9 cellular contexts compared by ENCODE assay signal in the genomic region with DNA sequence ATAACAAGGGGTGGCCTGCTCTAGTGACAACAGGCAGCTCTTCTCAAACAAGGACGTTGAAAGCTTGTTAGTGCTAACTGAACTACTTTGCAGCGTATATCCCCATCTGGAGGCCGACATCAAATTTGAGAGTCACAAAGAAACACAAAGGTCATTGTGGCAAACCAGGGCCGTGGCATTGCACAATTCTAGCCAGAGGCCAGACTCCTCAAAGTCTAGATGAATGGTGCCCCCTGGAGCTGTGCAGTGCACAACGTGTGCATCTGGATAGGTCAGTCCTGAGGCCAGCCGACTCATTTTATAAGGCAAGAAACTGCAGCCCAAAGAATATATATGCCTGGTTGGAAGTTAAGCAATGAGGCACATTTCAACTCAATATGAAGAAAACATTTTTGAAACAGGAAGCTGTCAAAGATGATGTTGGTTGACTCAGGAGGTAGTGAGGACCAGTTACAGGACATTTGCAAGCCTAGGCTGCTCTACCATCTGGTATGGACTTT.
DNase-seq lines count a peak whose midpoint lies in the region; ATAC-seq and TF ChIP-seq lines count a peak whose summit lies in the region.
"Had no signal": no experiment of that assay in that cellular context is flagged by ENCODE, and none has a peak within 500 bp of the region (broad histone marks: within the 10 kb centered on the region; RNA-seq: fewer than 3 reads in every experiment).

No MANE protein-coding gene starts in this region.

- H3K18ac ChIP-seq in mesenchymal stem cell (ENCODE audit: low read depth in 1 of 2, low read length in 2 of 2), result peak overlapping the region in 1 of 2 experiments; percentile 30

- H3K4ac ChIP-seq in mesenchymal stem cell (ENCODE audit: low read depth in 1 of 2, low read length in 2 of 2), result no peak overlapping the region

- no peak overlapping the region for H3K23ac ChIP-seq in mesenchymal stem cell (ENCODE audit: low read length in 2 of 2)

- H4K8ac ChIP-seq in mesenchymal stem cell (ENCODE audit: low read length), result no peak overlapping the region

- no peak overlapping the region for H2AK5ac ChIP-seq in mesenchymal stem cell (ENCODE audit: low read length, severe bottlenecking)

- 18% methylated on average over 5 of the region's 6 CpGs for WGBS in mesenchymal stem cell

- H2AFZ ChIP-seq in mesenchymal stem cell (ENCODE audit: low read depth, low read length), result no peak overlapping the region

- no peak overlapping the region for H2BK15ac ChIP-seq in mesenchymal stem cell (ENCODE audit: low read depth, poor library complexity, severe bottlenecking)

- H2BK5ac ChIP-seq in mesenchymal stem cell (ENCODE audit: low read depth, low read length, poor library complexity, severe bottlenecking), result no peak overlapping the region

- peak; percentile 36 for TF ChIP-seq CTCF in cardiac fibroblast (IDR thresholded peaks at IDR 0.05; ENCODE audit: low read depth, low read length)

- H3K27ac ChIP-seq in mesenchymal stem cell (ENCODE audit: low read length, poor library complexity, severe bottlenecking), result no peak overlapping the region
- H3K27ac ChIP-seq: epithelial cell of prostate had no signal

- H3K9me3 ChIP-seq in mesenchymal stem cell (ENCODE audit: control insufficient read depth, low read length), result no peaks in the 10 kb centered on the region

- no peak overlapping the region for H2BK120ac ChIP-seq in mesenchymal stem cell (ENCODE audit: low read depth, low read length)

- no peak overlapping the region for H3K14ac ChIP-seq in mesenchymal stem cell (ENCODE audit: low read length in 2 of 2)

- H4K91ac ChIP-seq in mesenchymal stem cell (ENCODE audit: low read length), result no peak overlapping the region

- no peak overlapping the region for H3K4me3 ChIP-seq in cardiac fibroblast (replicated peaks in 1 of 2; ENCODE audit: low read depth in 2 of 2, low read length in 2 of 2)
- H3K4me3 ChIP-seq in mesenchymal stem cell (ENCODE audit: insufficient read depth in 1 of 2, low read depth in 1 of 2, low read length in 2 of 2), result no peak overlapping the region

- H2BK12ac ChIP-seq in mesenchymal stem cell (ENCODE audit: low read length in 2 of 2), result peak overlapping the region in 1 of 2 experiments; percentile 29

- H3K27me3 ChIP-seq in mesenchymal stem cell (ENCODE audit: control insufficient read depth in 1 of 2, insufficient read depth in 1 of 2, low read length in 2 of 2), result peaks cover 0 to 15% of the 10 kb centered on the region in 2 experiments

- H3K79me1 ChIP-seq in mesenchymal stem cell (replicated peaks; ENCODE audit: low read length, poor library complexity, severe bottlenecking), result no peaks in the 10 kb centered on the region

- no peak overlapping the region for H3K9ac ChIP-seq in mesenchymal stem cell (ENCODE audit: low read length)

- no peaks in the 10 kb centered on the region for H3K36me3 ChIP-seq in mesenchymal stem cell (ENCODE audit: control insufficient read depth in 1 of 2, insufficient read depth in 2 of 2, low read depth in 1 of 2, low read length in 2 of 2)

- peak; percentile 81 for DNase-seq in ELF-1 (ENCODE audit: low read depth, low spot score)
- peak; percentile 54 for DNase-seq in NCI-H146 (lab: John Stamatoyannopoulos, UW)
- DNase-seq in cardiac fibroblast (ENCODE audit: low read depth in 2 of 2), result peak; percentile 92
- peak; percentile 91 for DNase-seq in mesenchymal stem cell
- no peak for DNase-seq in glomerular visceral epithelial cell (ENCODE audit: extremely low spot score)
- DNase-seq in occipital lobe (lab: John Stamatoyannopoulos, UW), result no peak
- DNase-seq in stimulated activated CD4-positive, alpha-beta T cell treated with anti-CD3 and anti-CD28 coated beads, Interleukin-4, amount 100 ng/mL, for 24 hours, result no peak

- H3K4me1 ChIP-seq in mesenchymal stem cell (ENCODE audit: control insufficient read depth, insufficient read depth, low read depth, low read length), result no peaks in the 10 kb centered on the region

- no peak overlapping the region for H3K4me2 ChIP-seq in mesenchymal stem cell (ENCODE audit: low read length, poor library complexity, severe bottlenecking)

- no peak for ATAC-seq in HG03571 (IDR thresholded peaks at IDR 0.05; ENCODE audit: unreplicated experiment)

Comparison
In these comparisons a context has a peak if more than half of its experiments do, and no peak if none do; other contexts are left out.
1. DNase-seq: peak in ELF-1 (single experiment), NCI-H146 (single experiment), cardiac fibroblast (2 of 2) and mesenchymal stem cell (single experiment); none in glomerular visceral epithelial cell (single experiment), occipital lobe (single experiment) and stimulated activated CD4-positive, alpha-beta T cell treated with anti-CD3 and anti-CD28 coated beads, Interleukin-4, amount 100 ng/mL, for 24 hours (single experiment).